18 cellular contexts compared by ENCODE assay signal in genomic region chrX:155235891-155236290, GRCh38. TPM values are rescaled to one million over a fixed set of nuclear protein-coding genes. Genes with fewer than 3 reads are reported as not detected.
A peak's percentile ranks its signal among the peaks of the same experiment; 100 is the strongest.
DNase-seq lines count a peak whose midpoint lies in the region; ATAC-seq and TF ChIP-seq lines count a peak whose summit lies in the region.
"Had no signal": no experiment of that assay in that cellular context is flagged by ENCODE, and none has a peak within 500 bp of the region (broad histone marks: within the 10 kb centered on the region; RNA-seq: fewer than 3 reads in every experiment).

No MANE protein-coding gene starts in this region.

- DNase-seq in SIG-M5 treated with dmso at 0.1 percent for 504 hours (lab: John Stamatoyannopoulos, UW; ENCODE audit: unreplicated experiment) (peak; percentile 12), SIG-M5 (lab: John Stamatoyannopoulos, UW) (no peak), RWPE2 (ENCODE audit: low spot score) (no peak), fibroblast of villous mesenchyme (ENCODE audit: low read depth) (peak; percentile 15), brain microvascular endothelial cell (no peak), substantia nigra (lab: John Stamatoyannopoulos, UW) (no peak), HFFc6 (no peak), posterior vena cava (ENCODE audit: low spot score) (no peak)
- DNase-seq: 8988T, DMS79 treated with DMSO at 0.1 percent for 48 hours, H9, NCI-H1105 treated with DMSO at 0.1 percent for 48 hours, NCI-H1694, NCI-H510A, NCI-H774 had no signal

- H3K9me3 ChIP-seq in RWPE2 (ENCODE audit: severe bottlenecking): no peaks in the 10 kb centered on the region
- H3K9me3 ChIP-seq: SJSA1 had no signal

- in situ Hi-C loops in brain microvascular endothelial cell (cut with HindIII; ENCODE audit: low pct_ligation_motif_present, low sequenced_read_pairs): no loop called here

- H3K4me3 Mint-ChIP-seq in HFFc6: no peak overlapping the region
- H3K4me3 Mint-ChIP-seq: B cell, H9 had no signal

- peaks cover 14% of the 10 kb centered on the region for H3K36me3 Mint-ChIP-seq in HFFc6 (ENCODE audit: low read depth)

- H3K9me3 Mint-ChIP-seq in HFFc6: no peaks in the 10 kb centered on the region

- TF ChIP-seq CTCF in RWPE2 (IDR thresholded peaks at IDR 0.05; ENCODE audit: poor library complexity, severe bottlenecking): no peak
- TF ChIP-seq CTCF in fibroblast of villous mesenchyme (IDR thresholded peaks at IDR 0.05; ENCODE audit: insufficient read depth, low read depth, low read length): no peak
- TF ChIP-seq CTCF in brain microvascular endothelial cell (IDR thresholded peaks at IDR 0.05; ENCODE audit: low read depth, low read length, missing control alignments): no peak
- no peak for TF ChIP-seq CTCF in HFFc6 (IDR thresholded peaks at IDR 0.05)

- no peaks in the 10 kb centered on the region for H3K27me3 Mint-ChIP-seq in HFFc6 (ENCODE audit: insufficient read depth)
- H3K27me3 Mint-ChIP-seq: B cell had no signal

- no peaks in the 10 kb centered on the region for H3K4me1 ChIP-seq in RWPE2 (ENCODE audit: insufficient read depth, poor library complexity, severe bottlenecking)
- H3K4me1 ChIP-seq: SJSA1 had no signal

- no peak overlapping the region for H3K27ac Mint-ChIP-seq in HFFc6
- H3K27ac Mint-ChIP-seq: B cell, H9 had no signal

- H3K27ac ChIP-seq in RWPE2 (ENCODE audit: poor library complexity, severe bottlenecking): no peak overlapping the region
- no peak overlapping the region for H3K27ac ChIP-seq in brain microvascular endothelial cell
- H3K27ac ChIP-seq in substantia nigra (ENCODE audit: low read depth, low read length, poor library complexity, severe bottlenecking): no peak overlapping the region
- H3K27ac ChIP-seq: RWPE1, SJSA1 had no signal

- H3K4me1 Mint-ChIP-seq in HFFc6 (ENCODE audit: low read depth): 0 out of 2 replicates have a peak, but pooled peaks cover 5% of the 10 kb centered on the region
- H3K4me1 Mint-ChIP-seq: H9 had no signal

- intact Hi-C loops in posterior vena cava (cut with DNase I): no loop called here

- ATAC-seq in RWPE2 (ENCODE audit: low read depth): peak; percentile 58; the same call in 2 of the 3 replicates

- H3K27me3 ChIP-seq in RWPE2 (ENCODE audit: insufficient read depth, poor library complexity, severe bottlenecking) (no peaks in the 10 kb centered on the region), brain microvascular endothelial cell (replicated peaks) (no peaks in the 10 kb centered on the region)
- H3K27me3 ChIP-seq: SJSA1 had no signal

- peaks cover 32% of the 10 kb centered on the region for H3K36me3 ChIP-seq in RWPE2 (ENCODE audit: low read depth)
- H3K36me3 ChIP-seq in brain microvascular endothelial cell (replicated peaks): peaks cover 3% of the 10 kb centered on the region

- H3K4me3 ChIP-seq in RWPE2 (ENCODE audit: severe bottlenecking) (no peak overlapping the region), fibroblast of villous mesenchyme (ENCODE audit: low read depth, low read length) (no peak overlapping the region), brain microvascular endothelial cell (ENCODE audit: low read depth, low read length) (no peak overlapping the region)
- H3K4me3 ChIP-seq: SJSA1 had no signal

RNA-seq across cellular contexts. Expression of gene VBP1, which starts 19.6 kb away (rescaled TPM):
- total RNA-seq in fibroblast of villous mesenchyme (60.2 and 78.6 TPM in 2 replicates), posterior vena cava (10 to 100 TPM; 32.0 to 39.9 TPM)
- total RNA-seq in HFFc6 (2021; fragmentation: NEBNext Ultra II Directional; extraction: Animal tissue kit (Norgen Biotek cat#: 25700)): 10 to 100 TPM; 62.8 to 69.5 (median 66.5) TPM

RNA-seq across cellular contexts. Expression of gene RAB39B, which starts 28.4 kb away (rescaled TPM):
- under 0.01 and 0.43 TPM in 2 replicates for total RNA-seq in fibroblast of villous mesenchyme
- total RNA-seq in HFFc6 (2021; fragmentation: NEBNext Ultra II Directional; extraction: Animal tissue kit (Norgen Biotek cat#: 25700)): under 1 TPM; 0.05 to 0.28 (median 0.19) TPM
- total RNA-seq in posterior vena cava: under 1 TPM; 0.19 TPM
- total RNA-seq: SJSA1 had no signal

Comparison
In these comparisons a context has a peak if more than half of its experiments do, and no peak if none do; other contexts are left out.
1. DNase-seq: peak in SIG-M5 treated with dmso at 0.1 percent for 504 hours (single experiment) and fibroblast of villous mesenchyme (single experiment); none in SIG-M5 (single experiment), RWPE2 (single experiment), brain microvascular endothelial cell (single experiment), substantia nigra (0 of 49), HFFc6 (single experiment) and posterior vena cava (single experiment).